18 cellular contexts compared by ENCODE assay signal in the genomic region with DNA sequence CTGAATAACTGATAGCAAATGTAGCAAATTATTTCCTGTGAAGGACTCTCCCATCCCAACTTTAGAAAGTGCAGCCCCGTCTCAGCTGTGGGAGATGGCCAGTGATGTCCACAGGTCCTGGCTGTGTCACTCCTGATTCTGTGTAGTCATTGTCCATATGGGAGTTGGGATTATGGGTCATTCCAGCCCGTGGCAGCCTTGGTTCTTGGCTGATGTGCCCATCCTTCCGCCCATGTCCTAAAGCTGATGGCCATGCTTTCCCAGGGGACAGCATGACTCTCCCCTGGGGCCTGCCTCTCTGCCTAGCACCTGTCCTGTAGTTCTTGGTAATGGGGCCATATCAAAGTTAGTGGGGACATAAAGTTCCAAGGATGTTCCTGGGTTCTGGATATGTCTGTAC. TPM values are rescaled to one million over a fixed set of nuclear protein-coding genes. Genes with fewer than 3 reads are reported as not detected.
DNase-seq lines count a peak whose midpoint lies in the region; ATAC-seq and TF ChIP-seq lines count a peak whose summit lies in the region.
"Had no signal": no experiment of that assay in that cellular context is flagged by ENCODE, and none has a peak within 500 bp of the region (broad histone marks: within the 10 kb centered on the region; RNA-seq: fewer than 3 reads in every experiment).

No MANE protein-coding gene starts in this region.

- H2AFZ ChIP-seq in DND-41 (ENCODE audit: low read depth, low read length): no peak overlapping the region; the same call in 1 of the 2 replicates

- peak overlapping the region; percentile 58 for H3K27ac ChIP-seq in DND-41 (ENCODE audit: low read length)
- H3K27ac ChIP-seq: KMS-11 had no signal

- ATAC-seq in activated CD4-positive, alpha-beta T cell treated with anti-CD3 and anti-CD28 coated beads for 36 hours: no peak
- ATAC-seq in DND-41 (ENCODE audit: insufficient read depth, low read depth) (no peak), HG03442 (IDR thresholded peaks at IDR 0.05; ENCODE audit: unreplicated experiment) (no peak)
- no peak for ATAC-seq in activated T-helper 17 cell treated with anti-CD3 and anti-CD28 coated beads, Interleukin-2, amount 50 U/mL, for 72 hours (replicated peaks)
- no peak for ATAC-seq in natural killer cell treated with Interleukin-12 subunit alpha and Interleukin-12 subunit beta and Interleukin-15 and Interleukin-18, amount 100 ng/mL, for 72 hours
- ATAC-seq: SK-N-SH treated with all-trans-retinoic acid at 6 μM for 48 hours had no signal

- H3K9me3 ChIP-seq in DND-41 (ENCODE audit: insufficient read depth, low read length, severe bottlenecking): no peaks in the 10 kb centered on the region

- H3K27ac Mint-ChIP-seq in activated CD4-positive, alpha-beta T cell treated with anti-CD3 and anti-CD28 coated beads for 36 hours: peak overlapping the region; percentile 95
- H3K27ac Mint-ChIP-seq in activated T-helper 17 cell treated with anti-CD3 and anti-CD28 coated beads, Interleukin-2, amount 50 U/mL, for 72 hours: peak overlapping the region; percentile 90
- peak overlapping the region; percentile 74 to 86 for H3K27ac Mint-ChIP-seq in natural killer cell treated with Interleukin-12 subunit alpha and Interleukin-12 subunit beta and Interleukin-15 and Interleukin-18, amount 100 ng/mL, for 72 hours
- H3K27ac Mint-ChIP-seq: stimulated activated naive B cell treated with anti-CD40 and anti-IgM and Interleukin-4, amounts not matched to agents 10 μg/mL and 1 μg/mL and 100 μg/mL, for 72 hours had no signal

- H3K4me1 ChIP-seq in DND-41 (ENCODE audit: insufficient read depth, low read length): peaks cover 36% of the 10 kb centered on the region

- H3K4me2 ChIP-seq in DND-41 (ENCODE audit: insufficient read depth, low read length): peak overlapping the region; percentile 44; the same call in 1 of the 2 replicates
- H3K4me2 ChIP-seq: KMS-11 had no signal

- H3K4me1 Mint-ChIP-seq in activated CD4-positive, alpha-beta T cell treated with anti-CD3 and anti-CD28 coated beads for 36 hours: peaks cover 91% of the 10 kb centered on the region
- peaks cover 61% of the 10 kb centered on the region for H3K4me1 Mint-ChIP-seq in activated T-helper 17 cell treated with anti-CD3 and anti-CD28 coated beads, Interleukin-2, amount 50 U/mL, for 72 hours
- H3K4me1 Mint-ChIP-seq in natural killer cell treated with Interleukin-12 subunit alpha and Interleukin-12 subunit beta and Interleukin-15 and Interleukin-18, amount 100 ng/mL, for 72 hours (ENCODE audit: low read depth in 2 of 2): peaks cover 75 to 78% of the 10 kb centered on the region in 2 donors

- DNase-seq in activated CD4-positive, alpha-beta T cell treated with anti-CD3 and anti-CD28 coated beads for 36 hours: no peak
- DNase-seq in activated CD4-positive, alpha-beta T cell treated with anti-CD3 and anti-CD28 coated beads for 4 hours: no peak
- DNase-seq in DND-41 (no peak), NCI-H1436 (lab: John Stamatoyannopoulos, UW) (no peak), NCI-H524 (lab: John Stamatoyannopoulos, UW) (no peak)
- DNase-seq in natural killer cell treated with Interleukin-12 subunit alpha and Interleukin-12 subunit beta and Interleukin-15 and Interleukin-18, amount 100 ng/mL, for 72 hours (ENCODE audit: low spot score): no peak
- DNase-seq: C1 segment of cervical spinal cord; NCI-H1105; NCI-H2171 treated with DMSO at 0.1 percent for 48 hours; stimulated activated naive B cell treated with anti-CD40 and anti-IgM and Interleukin-4, amounts not matched to agents 10 μg/mL and 1 μg/mL and 100 μg/mL, for 72 hours had no signal

- no peak overlapping the region for H3K4me3 ChIP-seq in DND-41 (ENCODE audit: low read depth in 1 of 2, low read length in 2 of 2)

- POLR2A ChIA-PET in activated CD4-positive, alpha-beta T cell treated with anti-CD3 and anti-CD28 coated beads for 36 hours (lab: Charles Lee): interaction anchor here (1.5 to 4.8 kb wide), 3 partner anchors 9 to 14 kb away, joined by 9 to 41 read pairs (median 11); no protein-coding TSS in a partner anchor

- H3K79me2 ChIP-seq in DND-41 (ENCODE audit: insufficient read depth, low read length): no peaks in the 10 kb centered on the region

- no peaks in the 10 kb centered on the region for H3K27me3 ChIP-seq in DND-41 (ENCODE audit: insufficient read depth, low read length, poor library complexity)

- H3K36me3 Mint-ChIP-seq in activated CD4-positive, alpha-beta T cell treated with anti-CD3 and anti-CD28 coated beads for 36 hours (ENCODE audit: low read depth): peaks cover 39% of the 10 kb centered on the region
- H3K36me3 Mint-ChIP-seq in activated T-helper 17 cell treated with anti-CD3 and anti-CD28 coated beads, Interleukin-2, amount 50 U/mL, for 72 hours (ENCODE audit: low read depth): peaks cover 36% of the 10 kb centered on the region
- H3K36me3 Mint-ChIP-seq in natural killer cell treated with Interleukin-12 subunit alpha and Interleukin-12 subunit beta and Interleukin-15 and Interleukin-18, amount 100 ng/mL, for 72 hours: peaks cover 16% of the 10 kb centered on the region

- no peaks in the 10 kb centered on the region for H3K36me3 ChIP-seq in DND-41 (ENCODE audit: insufficient read depth, low read length)

- H4K20me1 ChIP-seq in DND-41 (ENCODE audit: insufficient read depth, low read length): no peaks in the 10 kb centered on the region

- TF ChIP-seq CTCF in DND-41 (IDR thresholded peaks at IDR 0.05; ENCODE audit: borderline replicate concordance, extremely low read depth, low read length, poor library complexity, severe bottlenecking): no peak

- no peaks in the 10 kb centered on the region for H3K27me3 Mint-ChIP-seq in activated CD4-positive, alpha-beta T cell treated with anti-CD3 and anti-CD28 coated beads for 36 hours
- no peaks in the 10 kb centered on the region for H3K27me3 Mint-ChIP-seq in activated T-helper 17 cell treated with anti-CD3 and anti-CD28 coated beads, Interleukin-2, amount 50 U/mL, for 72 hours
- H3K27me3 Mint-ChIP-seq in natural killer cell treated with Interleukin-12 subunit alpha and Interleukin-12 subunit beta and Interleukin-15 and Interleukin-18, amount 100 ng/mL, for 72 hours: no peaks in the 10 kb centered on the region
- H3K27me3 Mint-ChIP-seq: memory B cell; stimulated activated naive B cell treated with anti-CD40 and anti-IgM and Interleukin-4, amounts not matched to agents 10 μg/mL and 1 μg/mL and 100 μg/mL, for 72 hours had no signal

- no peaks in the 10 kb centered on the region for H3K9me3 Mint-ChIP-seq in activated CD4-positive, alpha-beta T cell treated with anti-CD3 and anti-CD28 coated beads for 36 hours (ENCODE audit: low read depth)
- no peaks in the 10 kb centered on the region for H3K9me3 Mint-ChIP-seq in activated T-helper 17 cell treated with anti-CD3 and anti-CD28 coated beads, Interleukin-2, amount 50 U/mL, for 72 hours
- H3K9me3 Mint-ChIP-seq in natural killer cell treated with Interleukin-12 subunit alpha and Interleukin-12 subunit beta and Interleukin-15 and Interleukin-18, amount 100 ng/mL, for 72 hours: no peaks in the 10 kb centered on the region
- H3K9me3 Mint-ChIP-seq: memory B cell; neural crest cell; stimulated activated naive B cell treated with anti-CD40 and anti-IgM and Interleukin-4, amounts not matched to agents 10 μg/mL and 1 μg/mL and 100 μg/mL, for 72 hours had no signal

- intact Hi-C loops in activated CD4-positive, alpha-beta T cell treated with anti-CD3 and anti-CD28 coated beads for 36 hours (cut with DNase I, micrococcal nuclease): loop anchor here (1.0 to 10.0 kb wide), 6 partner anchors 9 to 888 kb away; a partner anchor contains a TSS

- peak overlapping the region; percentile 28; the same call in 1 of the 2 replicates for H3K9ac ChIP-seq in DND-41 (ENCODE audit: low read depth, low read length)
- H3K9ac ChIP-seq: KMS-11 had no signal

- CTCF ChIA-PET in activated CD4-positive, alpha-beta T cell treated with anti-CD3 and anti-CD28 coated beads for 36 hours (lab: Charles Lee): interaction anchor here (0.9 to 2.5 kb wide), 7 partner anchors 8 to 102 kb away, joined by 3 to 18 read pairs (median 4); no protein-coding TSS in a partner anchor

- peak overlapping the region; percentile 66 for H3K4me3 Mint-ChIP-seq in activated CD4-positive, alpha-beta T cell treated with anti-CD3 and anti-CD28 coated beads for 36 hours
- peak overlapping the region; percentile 98 for H3K4me3 Mint-ChIP-seq in activated T-helper 17 cell treated with anti-CD3 and anti-CD28 coated beads, Interleukin-2, amount 50 U/mL, for 72 hours
- peak overlapping the region; percentile 80 for H3K4me3 Mint-ChIP-seq in natural killer cell treated with Interleukin-12 subunit alpha and Interleukin-12 subunit beta and Interleukin-15 and Interleukin-18, amount 100 ng/mL, for 72 hours
- H3K4me3 Mint-ChIP-seq: memory B cell; neural crest cell; stimulated activated naive B cell treated with anti-CD40 and anti-IgM and Interleukin-4, amounts not matched to agents 10 μg/mL and 1 μg/mL and 100 μg/mL, for 72 hours had no signal

RNA-seq across cellular contexts. Expression of a gene that starts 43.9 kb away (rescaled TPM):
- total RNA-seq in activated CD4-positive, alpha-beta T cell treated with anti-CD3 and anti-CD28 coated beads for 36 hours: not detected
- total RNA-seq in activated T-helper 17 cell treated with anti-CD3 and anti-CD28 coated beads, Interleukin-2, amount 50 U/mL, for 72 hours: not detected
- total RNA-seq in natural killer cell treated with Interleukin-12 subunit alpha and Interleukin-12 subunit beta and Interleukin-15 and Interleukin-18, amount 100 ng/mL, for 72 hours: under 1 TPM in 1 of 2 donors, not detected in 1; 0.39 TPM
- total RNA-seq: A172, H4, neural crest cell had no signal
